In the genomic region with DNA sequence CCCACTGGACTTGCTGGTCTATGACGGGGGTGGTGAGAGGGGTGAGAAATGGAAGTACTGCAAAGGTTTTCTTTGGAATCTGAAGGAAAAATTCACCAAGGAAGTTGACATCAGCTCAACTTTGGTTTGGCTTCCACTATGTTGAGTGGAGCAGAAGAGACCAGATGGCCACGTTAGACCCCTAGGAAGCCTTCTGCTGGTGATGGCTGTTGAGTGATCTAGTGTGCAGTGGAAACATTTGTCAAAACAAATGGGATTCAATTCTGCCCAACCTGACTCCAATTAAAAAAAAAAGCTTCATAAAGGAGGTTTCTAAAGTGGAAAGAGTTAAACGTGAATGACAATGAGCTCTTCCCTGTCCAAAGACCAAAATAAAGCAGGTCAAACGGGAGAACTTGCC, we compare ENCODE assay signal across 22 cellular contexts. TPM values are rescaled to one million over a fixed set of nuclear protein-coding genes. Genes with fewer than 3 reads are reported as not detected.
DNase-seq lines count a peak whose midpoint lies in the region; ATAC-seq, FAIRE-seq and TF ChIP-seq lines count a peak whose summit lies in the region.
"Had no signal": no experiment of that assay in that cellular context is flagged by ENCODE, and none has a peak within 500 bp of the region (broad histone marks: within the 10 kb centered on the region; RNA-seq: fewer than 3 reads in every experiment).

No MANE protein-coding gene starts in this region.

- H4K20me1 ChIP-seq in Karpas-422 (ENCODE audit: insufficient read depth, low read depth, low read length) = no peaks in the 10 kb centered on the region; the same call in 1 of the 2 replicates

- H3K9ac ChIP-seq in Karpas-422 (ENCODE audit: low read length) = no peak overlapping the region

- H3K9me3 Mint-ChIP-seq in activated naive CD8-positive, alpha-beta T cell treated with anti-CD3 and anti-CD28 coated beads, Interleukin-2, amount 50 U/mL, for 24 hours = no peaks in the 10 kb centered on the region
- H3K9me3 Mint-ChIP-seq: CD4-positive, CD25-positive, alpha-beta regulatory T cell; CD8-positive, alpha-beta memory T cell; H9 had no signal

- H3K4me3 Mint-ChIP-seq in activated naive CD8-positive, alpha-beta T cell treated with anti-CD3 and anti-CD28 coated beads, Interleukin-2, amount 50 U/mL, for 24 hours = no peak overlapping the region
- H3K4me3 Mint-ChIP-seq: CD4-positive, CD25-positive, alpha-beta regulatory T cell; CD8-positive, alpha-beta memory T cell; H9 had no signal

- no peaks in the 10 kb centered on the region for H3K27me3 ChIP-seq in Karpas-422 (ENCODE audit: low read length)

- peaks cover 44% of the 10 kb centered on the region for H3K36me3 ChIP-seq in Karpas-422 (ENCODE audit: insufficient read depth, low read length)
- H3K36me3 ChIP-seq: BE2C had no signal

- ATAC-seq in activated naive CD8-positive, alpha-beta T cell treated with anti-CD3 and anti-CD28 coated beads, Interleukin-2, amount 50 U/mL, for 24 hours = no peak
- ATAC-seq in HG02973 (IDR thresholded peaks at IDR 0.05; ENCODE audit: unreplicated experiment) = no peak
- ATAC-seq: GM12878, K562 had no signal

- no peak for TF ChIP-seq POLR2A in GM12892 (IDR thresholded peaks at IDR 0.05; ENCODE audit: low read depth, low read length)

- DNase-seq in GM12892 (ENCODE audit: insufficient read length) (no peak), Karpas-422 (no peak), cerebellar cortex (ENCODE audit: low spot score) (peak; percentile 89), islet precursor cell (peak; percentile 19), Kasumi-1 (lab: John Stamatoyannopoulos, UW) (no peak)
- DNase-seq in activated naive CD8-positive, alpha-beta T cell treated with anti-CD3 and anti-CD28 coated beads, Interleukin-2, amount 50 U/mL, for 24 hours = no peak
- DNase-seq: ACHN; BE2C; CD4-positive, CD25-positive, alpha-beta regulatory T cell; CD8-positive, alpha-beta memory T cell; COR-L47; DMS153; DMS79; GF-D8; H9 had no signal

- H3K36me3 Mint-ChIP-seq in activated naive CD8-positive, alpha-beta T cell treated with anti-CD3 and anti-CD28 coated beads, Interleukin-2, amount 50 U/mL, for 24 hours (ENCODE audit: low read depth) = peaks cover 15% of the 10 kb centered on the region

- no peaks in the 10 kb centered on the region for H3K27me3 Mint-ChIP-seq in activated naive CD8-positive, alpha-beta T cell treated with anti-CD3 and anti-CD28 coated beads, Interleukin-2, amount 50 U/mL, for 24 hours
- H3K27me3 Mint-ChIP-seq: CD4-positive, CD25-positive, alpha-beta regulatory T cell; CD8-positive, alpha-beta memory T cell had no signal

- peaks cover 7% of the 10 kb centered on the region for H3K4me1 Mint-ChIP-seq in activated naive CD8-positive, alpha-beta T cell treated with anti-CD3 and anti-CD28 coated beads, Interleukin-2, amount 50 U/mL, for 24 hours

- H2AFZ ChIP-seq in Karpas-422 (ENCODE audit: low read length) = no peak overlapping the region

- H3K4me1 ChIP-seq in Karpas-422 (ENCODE audit: low read length) = peaks cover 99% of the 10 kb centered on the region
- H3K4me1 ChIP-seq: BE2C had no signal

- peak overlapping the region; percentile 97 for H3K27ac ChIP-seq in Karpas-422 (ENCODE audit: low read length)
- H3K27ac ChIP-seq: HL-60 had no signal

- H3K9me3 ChIP-seq in Karpas-422 (ENCODE audit: low read length) = no peaks in the 10 kb centered on the region
- H3K9me3 ChIP-seq: BE2C had no signal

- H3K27ac Mint-ChIP-seq in activated naive CD8-positive, alpha-beta T cell treated with anti-CD3 and anti-CD28 coated beads, Interleukin-2, amount 50 U/mL, for 24 hours = no peak overlapping the region
- H3K27ac Mint-ChIP-seq: H9 had no signal

- peak; percentile 68 for FAIRE-seq in GM12892 (lab: Jason Lieb, UNC)
- FAIRE-seq: A204.1, GM12878, GM19239, H1, K562 had no signal

- H3K9me2 ChIP-seq in Karpas-422 (replicated peaks; ENCODE audit: insufficient read depth, low read length) = no peaks in the 10 kb centered on the region

- H3K4me2 ChIP-seq in Karpas-422 (ENCODE audit: low read depth, low read length, poor library complexity, severe bottlenecking) = no peak overlapping the region

- H3K79me2 ChIP-seq in Karpas-422 (ENCODE audit: low read length) = peaks cover 87% of the 10 kb centered on the region

- no peak overlapping the region for H3K4me3 ChIP-seq in Karpas-422 (ENCODE audit: low read length)
- H3K4me3 ChIP-seq: GM12878, K562 had no signal

RNA-seq across cellular contexts. Expression of a gene that starts 25.7 kb away (rescaled TPM):
- polyA plus RNA-seq in GM12892 (2012; ENCODE audit: missing spikeins) = 50.1 TPM
- total RNA-seq in Karpas-422 (2014; rRNA removed; shearing (Covaris generic); ENCODE audit: low replicate concordance) = 222 and 271 TPM in 2 replicates

Comparison
In these comparisons a context has a peak if more than half of its experiments do, and no peak if none do; other contexts are left out.
1. DNase-seq: peak in cerebellar cortex (single experiment) and islet precursor cell (single experiment); none in GM12892 (single experiment), Karpas-422 (single experiment), Kasumi-1 (0 of 2) and activated naive CD8-positive, alpha-beta T cell treated with anti-CD3 and anti-CD28 coated beads, Interleukin-2, amount 50 U/mL, for 24 hours (single experiment).